Comparison of ENCODE assay signal across 8 cellular contexts in the genomic region with DNA sequence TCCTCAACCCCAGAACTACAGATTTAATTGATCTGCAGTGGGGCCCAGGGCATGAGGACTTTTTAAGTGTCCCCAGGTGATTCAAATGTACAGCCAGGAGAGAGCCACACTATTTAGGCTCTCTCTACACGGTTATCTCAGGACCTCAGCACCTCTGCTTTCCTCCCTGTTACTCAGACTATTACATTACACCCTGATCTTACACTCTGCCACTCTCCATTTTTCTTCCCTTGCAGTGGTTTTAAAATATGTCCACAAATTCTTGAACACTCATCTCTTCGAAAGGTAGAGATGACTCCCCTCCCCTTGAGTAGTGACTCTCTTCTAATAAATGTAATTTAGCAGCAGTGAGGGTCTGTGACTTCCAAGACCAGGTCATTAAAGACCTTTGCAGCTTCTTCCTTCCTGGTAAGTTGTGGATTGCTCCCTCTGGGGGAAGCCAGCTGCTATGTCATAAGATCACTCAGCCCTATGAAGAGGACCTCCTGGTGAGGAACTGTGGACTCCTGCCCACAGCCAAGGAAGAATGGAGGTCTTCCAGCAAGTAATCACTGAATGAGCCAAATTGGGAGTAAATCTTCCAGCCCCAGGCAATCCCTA.
DNase-seq lines count a peak whose midpoint lies in the region; ATAC-seq, FAIRE-seq and TF ChIP-seq lines count a peak whose summit lies in the region.

No MANE protein-coding gene starts in this region.

- CTCF ChIA-PET in activated CD4-positive, alpha-beta memory T cell treated with anti-CD3 and anti-CD28 coated beads for 36 hours (lab: Charles Lee): interaction anchor here (0.8 to 3.2 kb wide), 13 partner anchors 12 to 415 kb away, joined by 3 to 18 read pairs (median 4); a partner anchor contains a TSS
- CTCF ChIA-PET in activated CD4-positive, alpha-beta memory T cell treated with anti-CD3 and anti-CD28 coated beads, Interleukin-2, amount 10 ng/mL, durations not matched to agents 7 days and 5 days (lab: Charles Lee): interaction anchor here (0.9 to 1.8 kb wide), 6 partner anchors 12 to 412 kb away, joined by 3 to 6 read pairs (median 4); a partner anchor contains a TSS

- H3K27me3 ChIP-seq in bronchial epithelial cell (ENCODE audit: control insufficient read depth, insufficient read depth, low read length): no peaks in the 10 kb centered on the region

- TF ChIP-seq CTCF in bronchial epithelial cell (IDR thresholded peaks at IDR 0.05; ENCODE audit: insufficient read depth, low read length, severe bottlenecking): peak; percentile 63

- no peaks in the 10 kb centered on the region for H3K36me3 Mint-ChIP-seq in activated CD4-positive, alpha-beta memory T cell treated with anti-CD3 and anti-CD28 coated beads for 36 hours
- H3K36me3 Mint-ChIP-seq in activated CD4-positive, alpha-beta memory T cell treated with anti-CD3 and anti-CD28 coated beads, Interleukin-2, amount 10 ng/mL, durations not matched to agents 7 days and 5 days (ENCODE audit: low read depth): no peaks in the 10 kb centered on the region
- H3K36me3 Mint-ChIP-seq in memory B cell: peaks cover 2% of the 10 kb centered on the region

- H3K27me3 Mint-ChIP-seq in activated CD4-positive, alpha-beta memory T cell treated with anti-CD3 and anti-CD28 coated beads for 36 hours: no peaks in the 10 kb centered on the region
- H3K27me3 Mint-ChIP-seq in activated CD4-positive, alpha-beta memory T cell treated with anti-CD3 and anti-CD28 coated beads, Interleukin-2, amount 10 ng/mL, durations not matched to agents 7 days and 5 days: peaks cover 3% of the 10 kb centered on the region
- H3K27me3 Mint-ChIP-seq in memory B cell: peaks cover 3% of the 10 kb centered on the region

- DNase-seq in activated CD4-positive, alpha-beta memory T cell treated with anti-CD3 and anti-CD28 coated beads for 36 hours: peak; percentile 29
- DNase-seq in activated CD4-positive, alpha-beta memory T cell treated with anti-CD3 and anti-CD28 coated beads, Interleukin-2, amount 10 ng/mL, durations not matched to agents 7 days and 5 days: no peak
- DNase-seq in H4 (ENCODE audit: low spot score) (peak; percentile 33), NCI-H226 (peak; percentile 24), bronchial epithelial cell (ENCODE audit: low read depth) (peak; percentile 51), memory B cell (ENCODE audit: low spot score in 2 of 2) (no peak), SHP77 (lab: John Stamatoyannopoulos, UW) (no peak), putamen (ENCODE audit: low spot score) (no peak)

- intact Hi-C loops in activated CD4-positive, alpha-beta memory T cell treated with anti-CD3 and anti-CD28 coated beads for 36 hours (cut with micrococcal nuclease): loop anchor here (1.0 kb wide), 2 partner anchors 331 to 413 kb away; no protein-coding TSS in a partner anchor

- no peak overlapping the region for H3K4me3 Mint-ChIP-seq in activated CD4-positive, alpha-beta memory T cell treated with anti-CD3 and anti-CD28 coated beads for 36 hours
- H3K4me3 Mint-ChIP-seq in activated CD4-positive, alpha-beta memory T cell treated with anti-CD3 and anti-CD28 coated beads, Interleukin-2, amount 10 ng/mL, durations not matched to agents 7 days and 5 days: no peak overlapping the region
- H3K4me3 Mint-ChIP-seq in memory B cell: no peak overlapping the region

- H3K9me3 Mint-ChIP-seq in activated CD4-positive, alpha-beta memory T cell treated with anti-CD3 and anti-CD28 coated beads for 36 hours: no peaks in the 10 kb centered on the region
- no peaks in the 10 kb centered on the region for H3K9me3 Mint-ChIP-seq in activated CD4-positive, alpha-beta memory T cell treated with anti-CD3 and anti-CD28 coated beads, Interleukin-2, amount 10 ng/mL, durations not matched to agents 7 days and 5 days
- H3K9me3 Mint-ChIP-seq in memory B cell: no peaks in the 10 kb centered on the region

- peaks cover 5% of the 10 kb centered on the region for H3K4me1 Mint-ChIP-seq in activated CD4-positive, alpha-beta memory T cell treated with anti-CD3 and anti-CD28 coated beads for 36 hours (ENCODE audit: low read depth)
- H3K4me1 Mint-ChIP-seq in activated CD4-positive, alpha-beta memory T cell treated with anti-CD3 and anti-CD28 coated beads, Interleukin-2, amount 10 ng/mL, durations not matched to agents 7 days and 5 days: no peaks in the 10 kb centered on the region
- H3K4me1 Mint-ChIP-seq in memory B cell: peaks cover 7% of the 10 kb centered on the region

- POLR2A ChIA-PET in activated CD4-positive, alpha-beta memory T cell treated with anti-CD3 and anti-CD28 coated beads for 36 hours (lab: Charles Lee): no interaction called here
- POLR2A ChIA-PET in activated CD4-positive, alpha-beta memory T cell treated with anti-CD3 and anti-CD28 coated beads, Interleukin-2, amount 10 ng/mL, durations not matched to agents 7 days and 5 days (lab: Charles Lee): interaction anchor here (1.4 to 2.5 kb wide), 4 partner anchors 13 to 87 kb away, joined by 4 to 8 read pairs (median 6); a partner anchor contains a TSS

- no peak overlapping the region for H3K4me3 ChIP-seq in bronchial epithelial cell (ENCODE audit: low read depth, low read length)

- H3K27ac Mint-ChIP-seq in activated CD4-positive, alpha-beta memory T cell treated with anti-CD3 and anti-CD28 coated beads for 36 hours: no peak overlapping the region
- no peak overlapping the region for H3K27ac Mint-ChIP-seq in activated CD4-positive, alpha-beta memory T cell treated with anti-CD3 and anti-CD28 coated beads, Interleukin-2, amount 10 ng/mL, durations not matched to agents 7 days and 5 days
- H3K27ac Mint-ChIP-seq in memory B cell: no peak overlapping the region

- FAIRE-seq in bronchial epithelial cell (lab: Jason Lieb, UNC): no peak

- peak; percentile 69 for ATAC-seq in memory B cell (ENCODE audit: low read depth)

- H3K36me3 ChIP-seq in bronchial epithelial cell (ENCODE audit: control insufficient read depth, insufficient read depth, low read length): no peaks in the 10 kb centered on the region

Comparison
In these comparisons a context has a peak if more than half of its experiments do, and no peak if none do; other contexts are left out.
1. DNase-seq: peak in activated CD4-positive, alpha-beta memory T cell treated with anti-CD3 and anti-CD28 coated beads for 36 hours (single experiment), H4 (single experiment), NCI-H226 (single experiment) and bronchial epithelial cell (single experiment); none in activated CD4-positive, alpha-beta memory T cell treated with anti-CD3 and anti-CD28 coated beads, Interleukin-2, amount 10 ng/mL, durations not matched to agents 7 days and 5 days (single experiment), memory B cell (0 of 2), SHP77 (0 of 2) and putamen (single experiment).